In the genomic region with DNA sequence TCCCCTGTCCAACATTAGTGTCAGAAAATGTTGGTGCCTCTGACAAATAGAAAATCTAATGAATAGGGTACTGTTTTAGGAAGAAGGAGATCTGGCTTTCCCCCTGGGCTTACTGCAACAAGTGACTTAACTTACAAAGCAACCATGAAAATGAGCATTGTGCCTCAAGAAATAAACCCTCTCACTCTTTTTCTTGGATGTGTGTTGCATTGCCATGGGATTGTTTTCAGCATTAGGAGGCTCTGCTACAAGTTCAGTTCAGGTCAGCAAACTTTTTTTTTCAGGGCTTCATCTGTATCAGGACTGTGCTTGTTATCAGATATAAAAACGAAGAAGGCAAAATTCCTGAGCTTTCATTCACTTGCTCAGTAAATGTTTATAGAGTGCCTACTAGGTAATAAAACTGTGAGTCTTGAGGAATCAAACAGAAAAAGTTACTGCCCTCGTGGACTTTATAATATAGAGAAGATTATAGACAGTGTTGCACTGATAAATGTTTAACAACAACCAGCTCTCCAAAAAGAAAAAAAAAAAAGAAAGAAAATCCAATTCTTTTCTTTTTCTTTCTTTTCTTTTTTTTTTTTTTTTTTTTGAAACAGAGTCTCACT, we compare ENCODE assay signal across 17 cellular contexts. TPM values are rescaled to one million over a fixed set of nuclear protein-coding genes. Genes with fewer than 3 reads are reported as not detected.
A peak's percentile ranks its signal among the peaks of the same experiment; 100 is the strongest.
DNase-seq lines count a peak whose midpoint lies in the region; ATAC-seq, FAIRE-seq and TF ChIP-seq lines count a peak whose summit lies in the region.
"Had no signal": no experiment of that assay in that cellular context is flagged by ENCODE, and none has a peak within 500 bp of the region (broad histone marks: within the 10 kb centered on the region; RNA-seq: fewer than 3 reads in every experiment).

No MANE protein-coding gene starts in this region.

- FAIRE-seq in small intestine (lab: Jason Lieb, UNC): no peak
- FAIRE-seq: HTR-8/SVneo had no signal

- no peaks in the 10 kb centered on the region for H3K9me2 ChIP-seq in GM23248 (ENCODE audit: insufficient read depth)

- H3K4me3 ChIP-seq in GM23248: peak overlapping the region; percentile 66
- H3K4me3 ChIP-seq in astrocyte of the spinal cord (ENCODE audit: low read depth, low read length): no peak overlapping the region
- no peak overlapping the region for H3K4me3 ChIP-seq in small intestine (ENCODE audit: low read depth in 1 of 2, low read length in 2 of 2)
- H3K4me3 ChIP-seq: BLaER1 treated with 17β-estradiol and CSF1 and Interleukin-3, amounts not matched to agents 10 nM and 100 nM; prostate gland; testis had no signal

- no peaks in the 10 kb centered on the region for H3K79me2 ChIP-seq in GM23248 (ENCODE audit: insufficient read depth)

- no peaks in the 10 kb centered on the region for H3K27me3 ChIP-seq in GM23248 (replicated peaks; ENCODE audit: insufficient read depth)
- H3K27me3 ChIP-seq in small intestine (ENCODE audit: control insufficient read depth in 2 of 2, insufficient read depth in 2 of 2, low read length in 2 of 2): no peaks in the 10 kb centered on the region
- H3K27me3 ChIP-seq: BLaER1 treated with 17β-estradiol and CSF1 and Interleukin-3, amounts not matched to agents 10 nM and 100 nM; foreskin keratinocyte; testis had no signal

- DNase-seq in GM23248: peak; percentile 40
- peak; percentile 2 for DNase-seq in astrocyte of the spinal cord (ENCODE audit: low read depth, low spot score)
- DNase-seq in left lobe of liver (ENCODE audit: low spot score): no peak
- peak; percentile 67 for DNase-seq in small intestine
- no peak for DNase-seq in activated naive CD4-positive, alpha-beta T cell (lab: John Stamatoyannopoulos, UW)
- no peak for DNase-seq in activated T-cell treated with anti-CD3 and anti-CD28 coated beads for 4 hours
- DNase-seq in activated T-cell treated with anti-CD3 and anti-CD28 coated beads, Interleukin-2, amount 50 U/mL, for 48 hours: no peak
- DNase-seq: activated CD4-positive, alpha-beta T cell treated with anti-CD3 and anti-CD28 coated beads, Interleukin-2, amount 10 ng/mL, durations not matched to agents 7 days and 5 days; activated T-cell treated with anti-CD3 and anti-CD28 coated beads, Interleukin-2, amount 50 U/mL, for 24 hours; NCI-H2081 treated with DMSO at 0.1 percent for 48 hours; T-helper 9 cell; testis had no signal

- H3K36me3 ChIP-seq in GM23248 (ENCODE audit: low read depth) (no peaks in the 10 kb centered on the region), small intestine (ENCODE audit: control insufficient read depth in 2 of 2, insufficient read depth in 2 of 2, low read length in 2 of 2) (no peaks in the 10 kb centered on the region)
- H3K36me3 ChIP-seq: BLaER1 treated with 17β-estradiol and CSF1 and Interleukin-3, amounts not matched to agents 10 nM and 100 nM; prostate gland had no signal

- ATAC-seq in left lobe of liver (peak; percentile 21), GM21381 (IDR thresholded peaks at IDR 0.05; ENCODE audit: unreplicated experiment) (no peak)

- no peaks in the 10 kb centered on the region for H3K9me3 ChIP-seq in GM23248 (ENCODE audit: low read depth)
- H3K9me3 ChIP-seq in small intestine (ENCODE audit: control insufficient read depth, low read depth): no peaks in the 10 kb centered on the region
- H3K9me3 ChIP-seq: BLaER1 treated with 17β-estradiol and CSF1 and Interleukin-3, amounts not matched to agents 10 nM and 100 nM; prostate gland; testis had no signal

- 27 to 35% methylated on average over 2 of the region's 2 CpGs for whole genome bisulfite sequencing in GM23248 (ENCODE audit: low coverage in 1 of 2, low lambda C conversion rate in 2 of 2, missing lambda C conversion rate in 2 of 2), 2 experiments
- WGBS in small intestine, 3 donors: 9 to 45% (median 16%) methylated on average over 2 of the region's 2 CpGs

- H3K4me1 ChIP-seq in GM23248 (ENCODE audit: insufficient read depth): peaks cover 49% of the 10 kb centered on the region
- H3K4me1 ChIP-seq in small intestine (ENCODE audit: control insufficient read depth in 2 of 2, insufficient read depth in 1 of 2, low read depth in 1 of 2, low read length in 1 of 2): peaks cover 0 to 3% of the 10 kb centered on the region in 2 donors
- H3K4me1 ChIP-seq: prostate gland had no signal

- TF ChIP-seq CTCF in astrocyte of the spinal cord (IDR thresholded peaks at IDR 0.05; ENCODE audit: low read depth, low read length): no peak

- H3K27ac ChIP-seq in GM23248 (peak overlapping the region; percentile 83), small intestine (ENCODE audit: low read depth in 1 of 2, low read length in 1 of 2) (no peak overlapping the region)
- H3K27ac ChIP-seq: BLaER1 treated with 17β-estradiol and CSF1 and Interleukin-3, amounts not matched to agents 10 nM and 100 nM; foreskin keratinocyte; prostate gland had no signal

- peaks cover 43% of the 10 kb centered on the region for H3F3A ChIP-seq in GM23248 (ENCODE audit: insufficient read depth)

- no peaks in the 10 kb centered on the region for H4K20me1 ChIP-seq in GM23248 (ENCODE audit: insufficient read depth)
- H4K20me1 ChIP-seq: BLaER1 treated with 17β-estradiol and CSF1 and Interleukin-3, amounts not matched to agents 10 nM and 100 nM had no signal

- H3K9ac ChIP-seq in GM23248: peak overlapping the region; percentile 60
- H3K9ac ChIP-seq: BLaER1 treated with 17β-estradiol and CSF1 and Interleukin-3, amounts not matched to agents 10 nM and 100 nM had no signal

- H2AFZ ChIP-seq in GM23248: peak overlapping the region; percentile 83

- in situ Hi-C loops in GM23248 (cut with MboI) (no loop called here), astrocyte of the spinal cord (cut with HindIII; ENCODE audit: low sequenced_read_pairs) (no loop called here)

- H3K4me2 ChIP-seq in GM23248 (ENCODE audit: unreplicated experiment): peak overlapping the region; percentile 80

RNA-seq across cellular contexts. Expression of gene DOCK7, which starts 37.9 kb away (rescaled TPM):
- total RNA-seq in GM23248 (2014; rRNA removed; shearing (Covaris generic)): 70.9 and 83.8 TPM in 2 replicates
- polyA plus RNA-seq in GM23248 (2016; fragmentation: Nextera tagmentation; extraction: Ambion mirVana) (41.5 and 42.1 TPM in 2 replicates), small intestine (1 to 10 TPM; 4.9 to 8.1 (median 5.9) TPM)
- total RNA-seq in left lobe of liver: 13.1 TPM

RNA-seq across cellular contexts. Expression of gene ATG4C, which starts 57.8 kb away (rescaled TPM):
- total RNA-seq in GM23248 (2014; rRNA removed; shearing (Covaris generic)): 4.4 and 6.2 TPM in 2 replicates
- polyA plus RNA-seq in GM23248 (2016; fragmentation: Nextera tagmentation; extraction: Ambion mirVana) (11.7 and 12.3 TPM in 2 replicates), small intestine (1 to 10 TPM; 2.7 to 6.9 (median 4.9) TPM)
- 5.3 TPM for total RNA-seq in left lobe of liver

Comparison
In these comparisons a context has a peak if more than half of its experiments do, and no peak if none do; other contexts are left out.
1. DNase-seq: peak in GM23248 (single experiment), astrocyte of the spinal cord (single experiment) and small intestine (single experiment); none in left lobe of liver (single experiment), activated naive CD4-positive, alpha-beta T cell (0 of 4), activated T-cell treated with anti-CD3 and anti-CD28 coated beads for 4 hours (single experiment) and activated T-cell treated with anti-CD3 and anti-CD28 coated beads, Interleukin-2, amount 50 U/mL, for 48 hours (0 of 2).